In genomic region chr9:33220681-33221567, GRCh38 we compare ENCODE assay signal across 2 cellular contexts.
TF ChIP-seq lines count a peak whose summit lies in the region.

No MANE protein-coding gene starts in this region.

TF ChIP-seq in IMR-90, 13 proteins besides CTCF, POLR2A, EP300 and RAD21:
- TF ChIP-seq FOS (IDR thresholded peaks at IDR 0.05; ENCODE audit: low read depth, low read length): no peak
- TF ChIP-seq ELK1 (IDR thresholded peaks at IDR 0.05; ENCODE audit: borderline replicate concordance, low read depth, low read length): no peak
- TF ChIP-seq NFE2L2 (IDR thresholded peaks at IDR 0.05; ENCODE audit: low read depth, low read length): no peak
- no peak for TF ChIP-seq MAFK (IDR thresholded peaks at IDR 0.05; ENCODE audit: low read depth, low read length)
- TF ChIP-seq CHD1 (IDR thresholded peaks at IDR 0.05; ENCODE audit: low read depth, low read length): no peak

TF ChIP-seq in GM12878, 131 proteins besides CTCF, POLR2A, EP300 and RAD21:
- no peak for TF ChIP-seq ZBTB40 (IDR thresholded peaks at IDR 0.05; ENCODE audit: borderline replicate concordance)
- no peak for TF ChIP-seq FOXM1 (IDR thresholded peaks at IDR 0.05; ENCODE audit: low read depth, low read length)
- TF ChIP-seq EED (IDR thresholded peaks at IDR 0.05; ENCODE audit: low read depth): 0 out of 2 replicates have a peak, but pooled peaks have one; percentile 20
- TF ChIP-seq BCL3 (IDR thresholded peaks at IDR 0.05; ENCODE audit: borderline replicate concordance, insufficient read depth, low read depth, low read length, poor library complexity, severe bottlenecking): no peak
- TF ChIP-seq ELK1 (IDR thresholded peaks at IDR 0.05; ENCODE audit: low read depth, low read length): no peak
- TF ChIP-seq SKIL (IDR thresholded peaks at IDR 0.05; ENCODE audit: low read depth, poor library complexity, severe bottlenecking): no peak
- TF ChIP-seq CBFB (IDR thresholded peaks at IDR 0.05; ENCODE audit: low read depth): peak; percentile 48; the same call in 1 of the 2 replicates
- TF ChIP-seq SIN3A (IDR thresholded peaks at IDR 0.05; ENCODE audit: low read depth, low read length): no peak
- no peak for TF ChIP-seq ATF3 (IDR thresholded peaks at IDR 0.05; ENCODE audit: borderline replicate concordance, extremely low read depth, low read depth, low read length)
- peak; percentile 53; the same call in 1 of the 2 replicates for TF ChIP-seq SPI1 (IDR thresholded peaks at IDR 0.05; ENCODE audit: borderline replicate concordance, insufficient read depth, low read depth, low read length)
- TF ChIP-seq RUNX3 (IDR thresholded peaks at IDR 0.05; ENCODE audit: low read length): peak; percentile 83
- TF ChIP-seq YY1 (IDR thresholded peaks at IDR 0.05; ENCODE audit: low read depth, low read length): no peak
- TF ChIP-seq KLF5 (IDR thresholded peaks at IDR 0.05; ENCODE audit: partially characterized antibody): no peak
